Comparison of ENCODE assay signal across 29 cellular contexts in genomic region chrX:78522601-78523000, GRCh38.
"Had no signal": no experiment of that assay in that cellular context is flagged by ENCODE, and none has a peak within 500 bp of the region (broad histone marks: within the 10 kb centered on the region; RNA-seq: fewer than 3 reads in every experiment).

No MANE protein-coding gene starts in this region.

- H3K27me3 Mint-ChIP-seq: naive thymus-derived CD4-positive, alpha-beta T cell; stimulated activated memory B cell treated with anti-CD40 and anti-IgM and Interleukin-4, amounts not matched to agents 10 μg/mL and 1 μg/mL and 100 μg/mL, for 72 hours; stimulated activated naive CD8-positive, alpha-beta T cell treated with anti-CD3 and anti-CD28 coated beads, Interleukin-15, amount 100 ng/mL, for 72 hours; type B pancreatic cell had no signal

- H3K27ac ChIP-seq: left lung, lower lobe of right lung, ovary, prostate gland, sigmoid colon, spleen, tibial nerve, uterus had no signal

- FAIRE-seq: islet of Langerhans, kidney, small intestine had no signal

- H3K9me3 Mint-ChIP-seq: immature natural killer cell; natural killer cell treated with Interleukin-12 subunit alpha and Interleukin-12 subunit beta and Interleukin-15 and Interleukin-18, amount 100 ng/mL, for 72 hours; stimulated activated memory B cell treated with anti-CD40 and anti-IgM and Interleukin-4, amounts not matched to agents 10 μg/mL and 1 μg/mL and 100 μg/mL, for 72 hours; type B pancreatic cell had no signal

- H3K36me3 ChIP-seq: left lung, lower lobe of right lung, ovary, prostate gland, sigmoid colon, spleen, tibial nerve, uterus had no signal

- H3K4me1 Mint-ChIP-seq: immature natural killer cell, mesothelial cell of epicardium had no signal

- H3K27me3 ChIP-seq: left lung, ovary, sigmoid colon, spleen, tibial nerve, uterus had no signal

- H3K36me3 Mint-ChIP-seq: immature natural killer cell; mesothelial cell of epicardium; stimulated activated memory B cell treated with anti-CD40 and anti-IgM and Interleukin-4, amounts not matched to agents 10 μg/mL and 1 μg/mL and 100 μg/mL, for 72 hours; type B pancreatic cell had no signal

- H3K4me1 ChIP-seq: left lung, lower lobe of right lung, prostate gland, sigmoid colon, spleen, tibial nerve, uterus had no signal

- H3K4me3 ChIP-seq: left lung, lower lobe of right lung, mucosa of descending colon, ovary, prostate gland, sigmoid colon, spleen, tibial nerve, uterus had no signal

- H3K27ac Mint-ChIP-seq: immature natural killer cell; mesothelial cell of epicardium; naive thymus-derived CD4-positive, alpha-beta T cell; natural killer cell treated with Interleukin-12 subunit alpha and Interleukin-12 subunit beta and Interleukin-15 and Interleukin-18, amount 100 ng/mL, for 72 hours; stimulated activated memory B cell treated with anti-CD40 and anti-IgM and Interleukin-4, amounts not matched to agents 10 μg/mL and 1 μg/mL and 100 μg/mL, for 72 hours; stimulated activated naive CD8-positive, alpha-beta T cell treated with anti-CD3 and anti-CD28 coated beads, Interleukin-15, amount 100 ng/mL, for 72 hours; type B pancreatic cell had no signal

- H3K9me3 ChIP-seq: left lung, lower lobe of right lung, mucosa of descending colon, ovary, prostate gland, sigmoid colon, spleen, tibial nerve, uterus had no signal

- DNase-seq: hypothalamus; immature natural killer cell; kidney; left colon; left lung; lower lobe of right lung; mesendoderm; mucosa of descending colon; naive thymus-derived CD4-positive, alpha-beta T cell; ovary; retina; right cardiac atrium; sigmoid colon; small intestine; spleen; stimulated activated CD4-positive, alpha-beta T cell treated with anti-CD3 and anti-CD28 coated beads, Interleukin-2, amount 100 ng/mL, for 48 hours; stimulated activated CD4-positive, alpha-beta T cell treated with anti-CD3 and anti-CD28 coated beads, Interleukin-4, amount 100 ng/mL, for 4 hours; stimulated activated CD8-positive, alpha-beta memory T cell treated with anti-CD3 and anti-CD28 coated beads, Interleukin-4, amount 100 ng/mL, for 48 hours; stimulated activated naive CD4-positive, alpha-beta T cell treated with Interleukin-2 at 50 U/mL for 16 hours; stimulated activated naive CD8-positive, alpha-beta T cell treated with anti-CD3 and anti-CD28 coated beads, Interleukin-15, amount 100 ng/mL, for 72 hours; substantia nigra; uterus had no signal

- ATAC-seq: left colon; left lung; lower lobe of right lung; mucosa of descending colon; naive thymus-derived CD4-positive, alpha-beta T cell; natural killer cell treated with Interleukin-12 subunit alpha and Interleukin-12 subunit beta and Interleukin-15 and Interleukin-18, amount 100 ng/mL, for 72 hours; right cardiac atrium; stimulated activated memory B cell treated with anti-CD40 and anti-IgM and Interleukin-4, amounts not matched to agents 10 μg/mL and 1 μg/mL and 100 μg/mL, for 72 hours; stimulated activated naive CD8-positive, alpha-beta T cell treated with anti-CD3 and anti-CD28 coated beads, Interleukin-15, amount 100 ng/mL, for 72 hours had no signal

- H3K4me3 Mint-ChIP-seq: immature natural killer cell; mesothelial cell of epicardium; naive thymus-derived CD4-positive, alpha-beta T cell; natural killer cell treated with Interleukin-12 subunit alpha and Interleukin-12 subunit beta and Interleukin-15 and Interleukin-18, amount 100 ng/mL, for 72 hours; stimulated activated memory B cell treated with anti-CD40 and anti-IgM and Interleukin-4, amounts not matched to agents 10 μg/mL and 1 μg/mL and 100 μg/mL, for 72 hours; stimulated activated naive CD8-positive, alpha-beta T cell treated with anti-CD3 and anti-CD28 coated beads, Interleukin-15, amount 100 ng/mL, for 72 hours; type B pancreatic cell had no signal
